10 cellular contexts compared by ENCODE assay signal in genomic region chr9:79623799-79624721, GRCh38. TPM values are rescaled to one million over a fixed set of nuclear protein-coding genes. Genes with fewer than 3 reads are reported as not detected.
A peak's percentile ranks its signal among the peaks of the same experiment; 100 is the strongest.
DNase-seq lines count a peak whose midpoint lies in the region; ATAC-seq and TF ChIP-seq lines count a peak whose summit lies in the region.
"Had no signal": no experiment of that assay in that cellular context is flagged by ENCODE, and none has a peak within 500 bp of the region (broad histone marks: within the 10 kb centered on the region; RNA-seq: fewer than 3 reads in every experiment).

No MANE protein-coding gene starts in this region.

- no peak for TF ChIP-seq CTCF in right atrium auricular region (IDR thresholded peaks at IDR 0.05)

- H3K36me3 ChIP-seq in GM23248 (ENCODE audit: low read depth) (no peaks in the 10 kb centered on the region), right atrium auricular region (no peaks in the 10 kb centered on the region)

- no peaks in the 10 kb centered on the region for H3K9me3 Mint-ChIP-seq in activated CD8-positive, alpha-beta memory T cell treated with anti-CD3 and anti-CD28 coated beads, Interleukin-2, amount 10 ng/mL, durations not matched to agents 7 days and 5 days (ENCODE audit: low read depth)

- no peaks in the 10 kb centered on the region for H3F3A ChIP-seq in GM23248 (ENCODE audit: insufficient read depth)

- peak overlapping the region; percentile 29 for H3K4me3 Mint-ChIP-seq in activated CD8-positive, alpha-beta memory T cell treated with anti-CD3 and anti-CD28 coated beads, Interleukin-2, amount 10 ng/mL, durations not matched to agents 7 days and 5 days

- H3K27ac ChIP-seq in GM23248 (no peak overlapping the region), right atrium auricular region (no peak overlapping the region)
- H3K27ac ChIP-seq: 22Rv1, VCaP had no signal

- H2AFZ ChIP-seq in GM23248 = no peak overlapping the region

- DNase-seq in DMS 273 (lab: John Stamatoyannopoulos, UW; ENCODE audit: unreplicated experiment) (peak; percentile 9), DMS 273 treated with DMSO at 0.1 percent for 48 hours (lab: John Stamatoyannopoulos, UW) (no peak), GM23248 (peak; percentile 8), KBM-7 (peak; percentile 93), right atrium auricular region (ENCODE audit: low spot score) (peak; percentile 68), NCI-H1694 (lab: John Stamatoyannopoulos, UW) (no peak)
- DNase-seq in activated CD8-positive, alpha-beta memory T cell treated with anti-CD3 and anti-CD28 coated beads, Interleukin-2, amount 10 ng/mL, durations not matched to agents 7 days and 5 days = peak; percentile 71
- DNase-seq in stimulated activated CD8-positive, alpha-beta memory T cell treated with anti-CD3 and anti-CD28 coated beads, Interleukin-2, amount 100 ng/mL, for 1 hour (ENCODE audit: low read depth in 2 of 2) = peak; percentile 8 to 10

- H3K4me3 ChIP-seq in GM23248 (no peak overlapping the region), right atrium auricular region (no peak overlapping the region)

- in situ Hi-C loops in GM23248 (cut with MboI) = no loop called here
- in situ Hi-C loops in KBM-7 (cut with MboI; ENCODE audit: low pct_unique_long_range_greater_than_20kb, low sequenced_read_pairs) = no loop called here

- peaks cover 90% of the 10 kb centered on the region for H3K79me2 ChIP-seq in GM23248 (ENCODE audit: insufficient read depth)

- H3K4me1 Mint-ChIP-seq in activated CD8-positive, alpha-beta memory T cell treated with anti-CD3 and anti-CD28 coated beads, Interleukin-2, amount 10 ng/mL, durations not matched to agents 7 days and 5 days = peaks cover 24% of the 10 kb centered on the region

- H3K27me3 Mint-ChIP-seq in activated CD8-positive, alpha-beta memory T cell treated with anti-CD3 and anti-CD28 coated beads, Interleukin-2, amount 10 ng/mL, durations not matched to agents 7 days and 5 days = no peaks in the 10 kb centered on the region

- 92 to 95% methylated on average over 6 of the region's 6 CpGs for WGBS in GM23248 (ENCODE audit: low coverage in 1 of 2, low lambda C conversion rate in 2 of 2, missing lambda C conversion rate in 2 of 2), 2 experiments

- CTCF ChIA-PET in activated CD8-positive, alpha-beta memory T cell treated with anti-CD3 and anti-CD28 coated beads, Interleukin-2, amount 10 ng/mL, durations not matched to agents 7 days and 5 days (lab: Charles Lee) = interaction anchor here (0.8 to 1.7 kb wide), 2 partner anchors 9 to 81 kb away, joined by 3 to 5 read pairs; no protein-coding TSS in a partner anchor

- no peaks in the 10 kb centered on the region for H4K20me1 ChIP-seq in GM23248 (ENCODE audit: insufficient read depth)

- H3K9me3 ChIP-seq in GM23248 (ENCODE audit: low read depth) (no peaks in the 10 kb centered on the region), right atrium auricular region (no peaks in the 10 kb centered on the region)

- peak overlapping the region; percentile 79 for H3K27ac Mint-ChIP-seq in activated CD8-positive, alpha-beta memory T cell treated with anti-CD3 and anti-CD28 coated beads, Interleukin-2, amount 10 ng/mL, durations not matched to agents 7 days and 5 days

- H3K27me3 ChIP-seq in GM23248 (replicated peaks; ENCODE audit: insufficient read depth) (no peaks in the 10 kb centered on the region), right atrium auricular region (no peaks in the 10 kb centered on the region)

- ATAC-seq in activated CD8-positive, alpha-beta memory T cell treated with anti-CD3 and anti-CD28 coated beads, Interleukin-2, amount 10 ng/mL, durations not matched to agents 7 days and 5 days = peak; percentile 87

- H3K9me2 ChIP-seq in GM23248 (ENCODE audit: insufficient read depth) = no peaks in the 10 kb centered on the region

- H3K4me2 ChIP-seq in GM23248 (ENCODE audit: unreplicated experiment) = no peak overlapping the region

- H3K4me1 ChIP-seq in GM23248 (ENCODE audit: insufficient read depth) = peaks cover 20% of the 10 kb centered on the region
- peaks cover 0 to 9% of the 10 kb centered on the region in 2 donors for H3K4me1 ChIP-seq in right atrium auricular region

- H3K36me3 Mint-ChIP-seq in activated CD8-positive, alpha-beta memory T cell treated with anti-CD3 and anti-CD28 coated beads, Interleukin-2, amount 10 ng/mL, durations not matched to agents 7 days and 5 days = peaks cover 23% of the 10 kb centered on the region

- H3K9ac ChIP-seq in GM23248 = no peak overlapping the region

RNA-seq across cellular contexts. Expression of gene TLE4, which starts 52.3 kb away (rescaled TPM):
- 23.3 and 37.8 TPM in 2 replicates for total RNA-seq in GM23248 (2014; rRNA removed; shearing (Covaris generic))
- polyA plus RNA-seq in GM23248 (2016; fragmentation: Nextera tagmentation; extraction: Ambion mirVana) = 25.2 and 29.5 TPM in 2 replicates
- total RNA-seq in activated CD8-positive, alpha-beta memory T cell treated with anti-CD3 and anti-CD28 coated beads, Interleukin-2, amount 10 ng/mL, durations not matched to agents 7 days and 5 days = 10 to 100 TPM; 41.2 to 45.8 TPM
- total RNA-seq in right atrium auricular region = 10 to 100 TPM; 18.9 to 26.1 TPM

Comparison
In these comparisons a context has a peak if more than half of its experiments do, and no peak if none do; other contexts are left out.
1. DNase-seq: peak in DMS 273 (single experiment), GM23248 (single experiment), KBM-7 (single experiment), activated CD8-positive, alpha-beta memory T cell treated with anti-CD3 and anti-CD28 coated beads, Interleukin-2, amount 10 ng/mL, durations not matched to agents 7 days and 5 days (single experiment), right atrium auricular region (single experiment) and stimulated activated CD8-positive, alpha-beta memory T cell treated with anti-CD3 and anti-CD28 coated beads, Interleukin-2, amount 100 ng/mL, for 1 hour (2 of 2); none in DMS 273 treated with DMSO at 0.1 percent for 48 hours (single experiment) and NCI-H1694 (single experiment).